1 cellular context compared by ENCODE assay signal in the genomic region with DNA sequence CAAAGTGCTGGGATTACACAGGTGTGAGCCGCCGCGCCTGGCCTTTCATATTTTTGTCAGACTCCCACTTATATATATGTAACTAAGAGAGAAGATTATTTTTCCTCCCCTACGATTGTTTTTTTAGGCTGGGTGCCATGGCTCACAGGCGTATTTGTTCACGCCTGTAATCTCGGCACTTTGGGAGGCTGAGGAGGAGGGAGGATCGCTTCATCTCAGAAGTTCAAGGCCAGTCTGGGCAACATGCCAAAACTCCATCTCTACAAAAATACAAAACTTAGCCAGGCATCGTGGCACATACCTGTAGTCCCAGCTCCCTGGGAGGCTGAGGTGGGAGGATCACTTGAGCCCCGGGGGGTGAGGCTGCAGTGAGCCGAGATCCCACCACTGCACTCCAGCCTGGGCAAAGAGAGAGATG.
A peak's percentile ranks its signal among the peaks of the same experiment; 100 is the strongest.
TF ChIP-seq lines count a peak whose summit lies in the region.

No MANE protein-coding gene starts in this region.

TF ChIP-seq in HEK293, 187 proteins besides CTCF, POLR2A, EP300 and RAD21 (continued from another document):
- TF ChIP-seq SETDB1 (IDR thresholded peaks at IDR 0.05; ENCODE audit: insufficient read length, low read length) (no peak), ZNF626 (tag by site-specific recombination; IDR thresholded peaks at IDR 0.05) (no peak), ZNF121 (tag by site-specific recombination; IDR thresholded peaks at IDR 0.05) (0 out of 2 replicates have a peak, but pooled peaks have one; percentile 7), ZNF157 (tag by site-specific recombination; IDR thresholded peaks at IDR 0.05) (no peak), ZFP41 (tag by site-specific recombination; IDR thresholded peaks at IDR 0.05; ENCODE audit: borderline replicate concordance) (no peak), KLF17 (tag by site-specific recombination; IDR thresholded peaks at IDR 0.05) (peak; percentile 83), ZNF423 (tag by site-specific recombination; IDR thresholded peaks at IDR 0.05) (0 out of 2 replicates have a peak, but pooled peaks have one; percentile 51), ZBTB7A (tag by site-specific recombination; IDR thresholded peaks at IDR 0.05; ENCODE audit: low read depth) (no peak), ZNF138 (tag by site-specific recombination; IDR thresholded peaks at IDR 0.05; ENCODE audit: borderline replicate concordance) (no peak), ZNF133 (tag by site-specific recombination; IDR thresholded peaks at IDR 0.05) (no peak), PRDM1 (tag by site-specific recombination; IDR thresholded peaks at IDR 0.05) (no peak), KLF10 (tag by site-specific recombination; IDR thresholded peaks at IDR 0.05) (0 out of 2 replicates have a peak, but pooled peaks have one; percentile 43), ZBTB20 (tag by site-specific recombination; IDR thresholded peaks at IDR 0.05) (no peak), ZNF366 (tag by site-specific recombination; conservative IDR thresholded peaks at IDR 0.05) (peak; percentile 89), ZNF146 (tag by site-specific recombination; IDR thresholded peaks at IDR 0.05) (no peak), ZBTB48 (tag by site-specific recombination; IDR thresholded peaks at IDR 0.05) (peak; percentile 58; the same call in 1 of the 2 replicates), ZNF561 (tag by site-specific recombination; IDR thresholded peaks at IDR 0.05; ENCODE audit: borderline replicate concordance) (no peak), EGR2 (tag by site-specific recombination; IDR thresholded peaks at IDR 0.05; ENCODE audit: low read depth) (peak; percentile 95), ZNF302 (tag by site-specific recombination; IDR thresholded peaks at IDR 0.05; ENCODE audit: low read depth) (no peak), SCRT2 (tag by site-specific recombination; IDR thresholded peaks at IDR 0.05) (no peak; the same call in 1 of the 2 replicates), ZFP37 (tag by site-specific recombination; IDR thresholded peaks at IDR 0.05) (no peak), ZNF837 (tag by site-specific recombination; IDR thresholded peaks at IDR 0.05) (no peak), ZNF398 (tag by site-specific recombination; IDR thresholded peaks at IDR 0.05) (peak; percentile 89)
- TF ChIP-seq, protein P1, sequence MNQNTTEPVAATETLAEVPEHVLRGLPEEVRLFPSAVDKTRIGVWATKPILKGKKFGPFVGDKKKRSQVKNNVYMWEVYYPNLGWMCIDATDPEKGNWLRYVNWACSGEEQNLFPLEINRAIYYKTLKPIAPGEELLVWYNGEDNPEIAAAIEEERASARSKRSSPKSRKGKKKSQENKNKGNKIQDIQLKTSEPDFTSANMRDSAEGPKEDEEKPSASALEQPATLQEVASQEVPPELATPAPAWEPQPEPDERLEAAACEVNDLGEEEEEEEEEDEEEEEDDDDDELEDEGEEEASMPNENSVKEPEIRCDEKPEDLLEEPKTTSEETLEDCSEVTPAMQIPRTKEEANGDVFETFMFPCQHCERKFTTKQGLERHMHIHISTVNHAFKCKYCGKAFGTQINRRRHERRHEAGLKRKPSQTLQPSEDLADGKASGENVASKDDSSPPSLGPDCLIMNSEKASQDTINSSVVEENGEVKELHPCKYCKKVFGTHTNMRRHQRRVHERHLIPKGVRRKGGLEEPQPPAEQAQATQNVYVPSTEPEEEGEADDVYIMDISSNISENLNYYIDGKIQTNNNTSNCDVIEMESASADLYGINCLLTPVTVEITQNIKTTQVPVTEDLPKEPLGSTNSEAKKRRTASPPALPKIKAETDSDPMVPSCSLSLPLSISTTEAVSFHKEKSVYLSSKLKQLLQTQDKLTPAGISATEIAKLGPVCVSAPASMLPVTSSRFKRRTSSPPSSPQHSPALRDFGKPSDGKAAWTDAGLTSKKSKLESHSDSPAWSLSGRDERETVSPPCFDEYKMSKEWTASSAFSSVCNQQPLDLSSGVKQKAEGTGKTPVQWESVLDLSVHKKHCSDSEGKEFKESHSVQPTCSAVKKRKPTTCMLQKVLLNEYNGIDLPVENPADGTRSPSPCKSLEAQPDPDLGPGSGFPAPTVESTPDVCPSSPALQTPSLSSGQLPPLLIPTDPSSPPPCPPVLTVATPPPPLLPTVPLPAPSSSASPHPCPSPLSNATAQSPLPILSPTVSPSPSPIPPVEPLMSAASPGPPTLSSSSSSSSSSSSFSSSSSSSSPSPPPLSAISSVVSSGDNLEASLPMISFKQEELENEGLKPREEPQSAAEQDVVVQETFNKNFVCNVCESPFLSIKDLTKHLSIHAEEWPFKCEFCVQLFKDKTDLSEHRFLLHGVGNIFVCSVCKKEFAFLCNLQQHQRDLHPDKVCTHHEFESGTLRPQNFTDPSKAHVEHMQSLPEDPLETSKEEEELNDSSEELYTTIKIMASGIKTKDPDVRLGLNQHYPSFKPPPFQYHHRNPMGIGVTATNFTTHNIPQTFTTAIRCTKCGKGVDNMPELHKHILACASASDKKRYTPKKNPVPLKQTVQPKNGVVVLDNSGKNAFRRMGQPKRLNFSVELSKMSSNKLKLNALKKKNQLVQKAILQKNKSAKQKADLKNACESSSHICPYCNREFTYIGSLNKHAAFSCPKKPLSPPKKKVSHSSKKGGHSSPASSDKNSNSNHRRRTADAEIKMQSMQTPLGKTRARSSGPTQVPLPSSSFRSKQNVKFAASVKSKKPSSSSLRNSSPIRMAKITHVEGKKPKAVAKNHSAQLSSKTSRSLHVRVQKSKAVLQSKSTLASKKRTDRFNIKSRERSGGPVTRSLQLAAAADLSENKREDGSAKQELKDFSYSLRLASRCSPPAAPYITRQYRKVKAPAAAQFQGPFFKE (tag by site-specific recombination; IDR thresholded peaks at IDR 0.05; ENCODE audit: borderline replicate concordance) = no peak
- TF ChIP-seq, protein P2, sequence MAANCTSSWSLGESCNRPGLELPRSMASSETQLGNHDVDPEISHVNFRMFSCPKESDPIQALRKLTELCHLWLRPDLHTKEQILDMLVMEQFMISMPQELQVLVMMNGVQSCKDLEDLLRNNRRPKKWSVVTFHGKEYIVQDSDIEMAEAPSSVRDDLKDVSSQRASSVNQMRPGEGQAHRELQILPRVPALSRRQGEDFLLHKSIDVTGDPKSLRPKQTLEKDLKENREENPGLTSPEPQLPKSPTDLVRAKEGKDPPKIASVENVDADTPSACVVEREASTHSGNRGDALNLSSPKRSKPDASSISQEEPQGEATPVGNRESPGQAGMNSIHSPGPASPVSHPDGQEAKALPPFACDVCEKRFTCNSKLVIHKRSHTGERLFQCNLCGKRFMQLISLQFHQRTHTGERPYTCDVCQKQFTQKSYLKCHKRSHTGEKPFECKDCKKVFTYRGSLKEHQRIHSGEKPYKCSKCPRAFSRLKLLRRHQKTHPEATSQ (tag by site-specific recombination; IDR thresholded peaks at IDR 0.05) = no peak
- TF ChIP-seq, protein P3, sequence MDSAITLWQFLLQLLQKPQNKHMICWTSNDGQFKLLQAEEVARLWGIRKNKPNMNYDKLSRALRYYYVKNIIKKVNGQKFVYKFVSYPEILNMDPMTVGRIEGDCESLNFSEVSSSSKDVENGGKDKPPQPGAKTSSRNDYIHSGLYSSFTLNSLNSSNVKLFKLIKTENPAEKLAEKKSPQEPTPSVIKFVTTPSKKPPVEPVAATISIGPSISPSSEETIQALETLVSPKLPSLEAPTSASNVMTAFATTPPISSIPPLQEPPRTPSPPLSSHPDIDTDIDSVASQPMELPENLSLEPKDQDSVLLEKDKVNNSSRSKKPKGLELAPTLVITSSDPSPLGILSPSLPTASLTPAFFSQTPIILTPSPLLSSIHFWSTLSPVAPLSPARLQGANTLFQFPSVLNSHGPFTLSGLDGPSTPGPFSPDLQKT (IDR thresholded peaks at IDR 0.05; ENCODE audit: borderline replicate concordance, low read depth, low read length) = no peak
